ENCODE assay signal across 15 cellular contexts in genomic region chr1:197921235-197922069, GRCh38. TPM values are rescaled to one million over a fixed set of nuclear protein-coding genes. Genes with fewer than 3 reads are reported as not detected.
DNase-seq lines count a peak whose midpoint lies in the region; TF ChIP-seq lines count a peak whose summit lies in the region.
"Had no signal": no experiment of that assay in that cellular context is flagged by ENCODE, and none has a peak within 500 bp of the region (broad histone marks: within the 10 kb centered on the region; RNA-seq: fewer than 3 reads in every experiment).

No MANE protein-coding gene starts in this region.

- H3K4me3 ChIP-seq in NT2/D1 (ENCODE audit: insufficient read length, low read depth) (no peak overlapping the region), iPS DF 6.9 (ENCODE audit: low read length) (peak overlapping the region; percentile 36; the same call in 1 of the 2 replicates), WERI-Rb-1 (ENCODE audit: low read depth, low read length) (no peak overlapping the region)
- H3K4me3 ChIP-seq: right lobe of liver, tibial artery had no signal

- peaks cover 86% of the 10 kb centered on the region for H3K27me3 Mint-ChIP-seq in progenitor cell of endocrine pancreas

- H3K27ac ChIP-seq in iPS DF 6.9 (ENCODE audit: low read length) (no peak overlapping the region), WERI-Rb-1 (no peak overlapping the region)
- H3K27ac ChIP-seq: right lobe of liver, tibial artery had no signal

- H3K9me3 ChIP-seq in NT2/D1 (ENCODE audit: insufficient read depth, low read length) (no peaks in the 10 kb centered on the region), iPS DF 6.9 (ENCODE audit: control insufficient read depth, insufficient read depth, low read length) (no peaks in the 10 kb centered on the region), WERI-Rb-1 (ENCODE audit: severe bottlenecking) (no peaks in the 10 kb centered on the region)
- H3K9me3 ChIP-seq: right lobe of liver, tibial artery had no signal

- TF ChIP-seq CTCF in progenitor cell of endocrine pancreas (IDR thresholded peaks at IDR 0.05; ENCODE audit: unreplicated experiment) (no peak), WERI-Rb-1 (IDR thresholded peaks at IDR 0.05; ENCODE audit: low read depth, low read length) (no peak)

- peaks cover 20% of the 10 kb centered on the region for H3K4me1 ChIP-seq in NT2/D1 (ENCODE audit: insufficient read depth, insufficient read length)
- no peaks in the 10 kb centered on the region for H3K4me1 ChIP-seq in iPS DF 6.9 (ENCODE audit: control insufficient read depth, insufficient read depth, low read length)

- no peaks in the 10 kb centered on the region for H3K36me3 Mint-ChIP-seq in progenitor cell of endocrine pancreas (ENCODE audit: insufficient read depth)

- DNase-seq in NCI-H2081 (lab: John Stamatoyannopoulos, UW) (peak; percentile 7 to 63), NCI-H2081 treated with DMSO at 0.1 percent for 48 hours (lab: John Stamatoyannopoulos, UW) (no peak), NT2/D1 (ENCODE audit: low read depth, low spot score) (no peak), iPS DF 6.9 (ENCODE audit: low read depth, low spot score) (no peak), progenitor cell of endocrine pancreas (ENCODE audit: low spot score, unreplicated experiment) (no peak), SW480 (ENCODE audit: low spot score) (no peak), NCI-H2227 (lab: John Stamatoyannopoulos, UW; ENCODE audit: unreplicated experiment) (no peak), WERI-Rb-1 (no peak)
- DNase-seq: 8988T; activated CD4-positive, alpha-beta T cell treated with anti-CD3 and anti-CD28 coated beads, Interleukin-2, amount 50 U/mL, for 48 hours; effector CD4-positive, alpha-beta T cell; NK-92 treated with Interleukin-12 subunit alpha and Interleukin-12 subunit beta, amount 100 ng/mL, for 24 hours had no signal

- H3K27ac Mint-ChIP-seq in progenitor cell of endocrine pancreas, result no peak overlapping the region

- H3K4me3 Mint-ChIP-seq in progenitor cell of endocrine pancreas (ENCODE audit: low read depth), result peak overlapping the region; percentile 48

- H3K36me3 ChIP-seq in NT2/D1 (ENCODE audit: insufficient read depth, insufficient read length, low read length) (no peaks in the 10 kb centered on the region), iPS DF 6.9 (ENCODE audit: control insufficient read depth, insufficient read depth, low read length) (no peaks in the 10 kb centered on the region), WERI-Rb-1 (no peaks in the 10 kb centered on the region)
- H3K36me3 ChIP-seq: right lobe of liver, tibial artery had no signal

- no peaks in the 10 kb centered on the region for H3K9me3 Mint-ChIP-seq in progenitor cell of endocrine pancreas (ENCODE audit: low read depth)

- H3K27me3 ChIP-seq in NT2/D1 (ENCODE audit: insufficient read depth, insufficient read length) (peaks cover 68% of the 10 kb centered on the region), iPS DF 6.9 (ENCODE audit: control insufficient read depth, insufficient read depth, low read length) (peaks cover 61% of the 10 kb centered on the region), WERI-Rb-1 (ENCODE audit: insufficient read depth, low read depth, severe bottlenecking) (peaks cover 10% of the 10 kb centered on the region)

- WGBS in iPS DF 6.9 (ENCODE audit: insufficient coverage, insufficient read length), result no CpG with 5 or more reads among the region's 33 CpGs

- H3K4me1 Mint-ChIP-seq in progenitor cell of endocrine pancreas (ENCODE audit: low read depth), result peaks cover 24% of the 10 kb centered on the region

- H3K9ac ChIP-seq in NT2/D1 (ENCODE audit: insufficient read length, low read depth), result peak overlapping the region; percentile 4

RNA-seq across cellular contexts. Expression of gene LHX9, which starts 4.3 kb away (rescaled TPM):
- total RNA-seq in progenitor cell of endocrine pancreas, result not detected in 2 replicates
- total RNA-seq: HepG2 had no signal

RNA-seq across cellular contexts. Expression of gene C1orf53, which starts 19.0 kb away (rescaled TPM):
- 4.0 and 4.3 TPM in 2 replicates for total RNA-seq in progenitor cell of endocrine pancreas

Comparison
In these comparisons a context has a peak if more than half of its experiments do, and no peak if none do; other contexts are left out.
1. DNase-seq: peak in NCI-H2081 (2 of 2); none in NCI-H2081 treated with DMSO at 0.1 percent for 48 hours (single experiment), NT2/D1 (single experiment), iPS DF 6.9 (single experiment), progenitor cell of endocrine pancreas (single experiment), SW480 (single experiment), NCI-H2227 (single experiment) and WERI-Rb-1 (single experiment).